Comparison of ENCODE assay signal across 8 cellular contexts in the genomic region with DNA sequence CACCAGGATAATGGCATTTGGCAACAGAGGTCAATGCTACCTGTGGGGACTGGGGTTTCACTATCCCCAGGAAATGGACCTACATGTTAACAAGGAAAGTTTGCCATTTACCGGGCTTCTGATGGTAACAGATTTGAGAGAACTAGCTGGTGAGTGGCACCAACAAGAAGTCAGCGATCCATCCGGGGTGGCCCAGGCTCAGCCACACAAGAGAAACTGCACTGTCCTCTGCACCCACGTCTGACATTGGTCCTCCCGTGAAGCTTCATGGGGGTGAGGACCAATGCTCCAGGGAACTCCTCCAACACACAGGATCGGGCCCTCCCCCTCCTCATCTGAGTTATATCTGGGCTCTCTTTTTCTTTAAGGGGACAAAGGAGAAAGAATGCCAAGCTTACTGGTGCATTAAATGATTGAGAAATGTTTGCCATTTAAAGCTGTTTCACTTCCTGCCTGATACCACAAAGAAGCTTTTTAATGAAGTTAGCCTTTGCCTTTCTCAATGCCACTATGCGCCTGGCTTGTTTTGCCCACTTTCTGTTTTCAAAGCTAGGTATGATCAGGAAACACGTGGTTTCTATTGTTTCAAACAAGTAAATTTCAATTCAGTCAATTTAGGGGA.
DNase-seq lines count a peak whose midpoint lies in the region; ATAC-seq and TF ChIP-seq lines count a peak whose summit lies in the region.

No MANE protein-coding gene starts in this region.

- no peak overlapping the region for H3K4me3 ChIP-seq in lower lobe of right lung

- no peak for TF ChIP-seq CTCF in lower lobe of right lung (IDR thresholded peaks at IDR 0.05)

- H3K4me1 ChIP-seq in lower lobe of right lung: peaks cover 57% of the 10 kb centered on the region

- peak overlapping the region; percentile 54 for H3K27ac ChIP-seq in lower lobe of right lung

- H3K9me3 ChIP-seq in lower lobe of right lung: no peaks in the 10 kb centered on the region

- peak; percentile 36 for ATAC-seq in HG03039 (IDR thresholded peaks at IDR 0.05; ENCODE audit: unreplicated experiment)
- ATAC-seq in lower lobe of right lung: peak; percentile 49 to 58

- intact Hi-C loops in lower lobe of right lung (cut with DNase I): no loop called here

- no peaks in the 10 kb centered on the region for H3K36me3 ChIP-seq in lower lobe of right lung

- peak; percentile 32 for DNase-seq in stimulated activated naive CD4-positive, alpha-beta T cell treated with Interleukin-2 at 50 U/mL for 16 hours (lab: John Stamatoyannopoulos, UW)
- no peak for DNase-seq in stimulated activated naive CD4-positive, alpha-beta T cell (lab: John Stamatoyannopoulos, UW)
- DNase-seq in SIG-M5 treated with dmso at 0.1 percent for 504 hours (lab: John Stamatoyannopoulos, UW; ENCODE audit: unreplicated experiment): peak; percentile 95
- DNase-seq in lower lobe of right lung: peak; percentile 50
- DNase-seq in superior temporal gyrus (ENCODE audit: extremely low spot score): no peak
- DNase-seq in NCI-H1930 (lab: John Stamatoyannopoulos, UW): no peak
- DNase-seq in HUDEP-2 (lab: John Stamatoyannopoulos, UW; ENCODE audit: unreplicated experiment in 76 of 76): no peak

- no peaks in the 10 kb centered on the region for H3K27me3 ChIP-seq in lower lobe of right lung (ENCODE audit: low read depth)

Comparison
In these comparisons a context has a peak if more than half of its experiments do, and no peak if none do; other contexts are left out.
1. DNase-seq: peak in stimulated activated naive CD4-positive, alpha-beta T cell treated with Interleukin-2 at 50 U/mL for 16 hours (single experiment), SIG-M5 treated with dmso at 0.1 percent for 504 hours (single experiment) and lower lobe of right lung (single experiment); none in stimulated activated naive CD4-positive, alpha-beta T cell (0 of 6), superior temporal gyrus (single experiment), NCI-H1930 (0 of 2) and HUDEP-2 (0 of 76).